ENCODE assay signal across 26 cellular contexts in genomic region chrX:100944601-100945000, GRCh38. TPM values are rescaled to one million over a fixed set of nuclear protein-coding genes. Genes with fewer than 3 reads are reported as not detected.
"Had no signal": no experiment of that assay in that cellular context is flagged by ENCODE, and none has a peak within 500 bp of the region (broad histone marks: within the 10 kb centered on the region; RNA-seq: fewer than 3 reads in every experiment).

No MANE protein-coding gene starts in this region.

- H3K4me3 ChIP-seq: coronary artery, heart right ventricle, psoas muscle, skin epidermis had no signal

- H3K4me1 ChIP-seq: heart right ventricle, psoas muscle had no signal

- H3K27me3 ChIP-seq: neutrophil had no signal

- DNase-seq: effector CD4-positive, alpha-beta T cell; endodermal cell; heart right ventricle; hypothalamus; kidney glomerular epithelial cell; mesendoderm; naive thymus-derived CD8-positive, alpha-beta T cell; psoas muscle; stimulated activated CD4-positive, alpha-beta T cell treated with anti-CD3 and anti-CD28 coated beads, Interleukin-12 subunit alpha, Interleukin-12 subunit beta, amount 100 ng/mL, for 4 hours; stimulated activated CD4-positive, alpha-beta T cell treated with anti-CD3 and anti-CD28 coated beads, Interleukin-2, amount 100 ng/mL, for 48 hours; stimulated activated naive CD4-positive, alpha-beta T cell treated with Interleukin-2 at 50 U/mL for 16 hours had no signal

- H3K9me3 ChIP-seq: heart right ventricle, neutrophil, psoas muscle had no signal

- ATAC-seq: heart right ventricle; naive thymus-derived CD8-positive, alpha-beta T cell; psoas muscle; sciatic nerve had no signal

- H3K27ac ChIP-seq: coronary artery, heart right ventricle, neutrophil, psoas muscle, skin epidermis had no signal

- H3K36me3 ChIP-seq: heart right ventricle, neutrophil had no signal

RNA-seq across cellular contexts. Expression of gene XKRX, which starts 15.9 kb away (rescaled TPM):
- total RNA-seq: dermis microvascular lymphatic vessel endothelial cell, frontal cortex, heart right ventricle had no signal
- polyA plus RNA-seq: liver, neural cell had no signal

RNA-seq across cellular contexts. Expression of gene ARL13A, which starts 24.9 kb away (rescaled TPM):
- total RNA-seq: dermis microvascular lymphatic vessel endothelial cell; endodermal cell; endothelial cell of umbilical vein; fibroblast of lung; frontal cortex; glomerular endothelial cell; heart right ventricle; liver; lung microvascular endothelial cell; mononuclear cell; naive thymus-derived CD8-positive, alpha-beta T cell; osteoblast; psoas muscle; sciatic nerve had no signal
- polyA plus RNA-seq: endothelial cell of umbilical vein; esophagus; fibroblast of lung; heart right ventricle; liver; naive thymus-derived CD8-positive, alpha-beta T cell; neural cell; psoas muscle had no signal
